ENCODE assay signal across 4 cellular contexts in genomic region chr10:26492725-26493124, GRCh38. TPM values are rescaled to one million over a fixed set of nuclear protein-coding genes. Genes with fewer than 3 reads are reported as not detected.
"Had no signal": no experiment of that assay in that cellular context is flagged by ENCODE, and none has a peak within 500 bp of the region (broad histone marks: within the 10 kb centered on the region; RNA-seq: fewer than 3 reads in every experiment).

No MANE protein-coding gene starts in this region.

RNA-seq across cellular contexts. Expression of gene APBB1IP, which starts 54.6 kb away (rescaled TPM):
- total RNA-seq: chondrocyte, endothelial cell of umbilical vein, foreskin keratinocyte, osteocyte had no signal
